15 cellular contexts compared by ENCODE assay signal in the genomic region with DNA sequence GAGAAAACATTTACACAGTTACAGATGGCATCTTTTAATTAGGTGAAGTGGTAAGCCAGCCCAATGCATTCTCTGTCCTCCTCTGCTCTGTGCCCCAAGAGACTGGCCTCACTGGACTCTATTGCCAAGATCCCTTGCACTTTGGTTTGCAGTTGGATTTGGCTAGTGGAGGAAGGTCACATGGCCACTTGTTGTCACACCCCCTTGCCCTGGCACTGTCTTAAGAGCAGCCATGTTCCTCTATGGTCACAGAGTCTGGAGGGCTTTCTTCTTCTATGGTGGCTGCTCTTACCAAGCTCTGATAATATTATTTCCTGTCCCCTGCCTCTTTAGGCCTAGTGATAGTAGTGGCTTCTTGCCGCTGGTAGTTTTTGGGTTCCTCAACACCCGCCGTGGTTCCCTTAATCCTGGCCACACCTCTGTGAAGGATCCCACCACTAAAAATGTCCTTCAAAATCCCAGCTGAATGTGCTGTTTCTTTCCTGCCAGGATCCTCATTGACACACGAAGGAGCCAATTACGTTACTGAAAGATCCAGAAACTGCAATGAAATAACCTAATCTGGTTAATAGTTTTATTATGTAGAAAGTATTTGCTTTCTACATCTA.
DNase-seq lines count a peak whose midpoint lies in the region; ATAC-seq and TF ChIP-seq lines count a peak whose summit lies in the region.
"Had no signal": no experiment of that assay in that cellular context is flagged by ENCODE, and none has a peak within 500 bp of the region (broad histone marks: within the 10 kb centered on the region; RNA-seq: fewer than 3 reads in every experiment).

No MANE protein-coding gene starts in this region.

- H3K27me3 ChIP-seq in IMR-90 (ENCODE audit: control insufficient read depth, insufficient read depth, low read length), result no peaks in the 10 kb centered on the region
- no peaks in the 10 kb centered on the region for H3K27me3 ChIP-seq in osteoblast (ENCODE audit: insufficient read depth, low read length)
- H3K27me3 ChIP-seq in hepatocyte, result no peaks in the 10 kb centered on the region

- no peak overlapping the region for H3K56ac ChIP-seq in IMR-90 (ENCODE audit: extremely low read depth, insufficient read depth, low read length)

- H2BK120ac ChIP-seq in IMR-90 (ENCODE audit: low read depth, low read length), result no peak overlapping the region

- H3K4ac ChIP-seq in IMR-90 (ENCODE audit: low read depth, low read length), result no peak overlapping the region

- DNase-seq in IMR-90, result no peak
- DNase-seq in NCI-H2196 treated with DMSO at 0.1 percent for 48 hours (lab: John Stamatoyannopoulos, UW; ENCODE audit: unreplicated experiment), result peak; percentile 21
- no peak for DNase-seq in activated B cell treated with CpG ODN at 0.5 μM for 24 hours
- no peak for DNase-seq in osteoblast (ENCODE audit: insufficient read length, low spot score, missing footprints)
- no peak for DNase-seq in AG08395 (ENCODE audit: low spot score)
- no peak for DNase-seq in activated T-cell treated with anti-CD3 and anti-CD28 coated beads, Interleukin-2, amount 50 U/mL, for 24 hours
- no peak for DNase-seq in hepatocyte (ENCODE audit: low spot score)
- DNase-seq: activated CD4-positive, CD25-positive, alpha-beta regulatory T cell; activated CD8-positive, alpha-beta T cell treated with anti-CD3 and anti-CD28 coated beads for 36 hours; activated T-cell treated with anti-CD3 and anti-CD28 coated beads, Interleukin-2, amount 50 U/mL, for 48 hours; kidney glomerular epithelial cell; NCI-H2081 treated with DMSO at 0.1 percent for 48 hours had no signal

- no peak overlapping the region for H4K91ac ChIP-seq in IMR-90 (ENCODE audit: insufficient read depth, low read depth, low read length)

- no peak overlapping the region for H3K14ac ChIP-seq in IMR-90 (replicated peaks; ENCODE audit: low read depth, low read length)

- H4K5ac ChIP-seq in IMR-90 (ENCODE audit: low read depth, low read length), result no peak overlapping the region

- CTCF ChIA-PET in IMR-90 (lab: Yijun Ruan, JAX), result no interaction called here
- CTCF ChIA-PET in activated B cell treated with CpG ODN at 0.5 μM for 24 hours (lab: Charles Lee), result no interaction called here

- peak overlapping the region; percentile 3 for H3K27ac Mint-ChIP-seq in activated B cell treated with CpG ODN at 0.5 μM for 24 hours
- H3K27ac Mint-ChIP-seq in activated T-cell treated with anti-CD3 and anti-CD28 coated beads, Interleukin-2, amount 50 U/mL, for 24 hours, result no peak overlapping the region
- H3K27ac Mint-ChIP-seq: activated CD8-positive, alpha-beta T cell treated with anti-CD3 and anti-CD28 coated beads for 36 hours; activated naive CD4-positive, alpha-beta T cell treated with anti-CD3 and anti-CD28 coated beads, Interleukin-2, amount 50 U/mL, for 24 hours had no signal

- H3K36me3 ChIP-seq in IMR-90 (ENCODE audit: control insufficient read depth, insufficient read depth, low read length) (no peaks in the 10 kb centered on the region), osteoblast (ENCODE audit: insufficient read depth, low read length) (no peaks in the 10 kb centered on the region), hepatocyte (replicated peaks; ENCODE audit: insufficient read depth, low read depth) (no peaks in the 10 kb centered on the region)

- POLR2A ChIA-PET in IMR-90 (lab: Charles Lee; ENCODE audit: unreplicated experiment) (no interaction called here), activated B cell treated with CpG ODN at 0.5 μM for 24 hours (lab: Charles Lee) (interaction anchor here (0.7 kb wide), 1 partner anchor 192 kb away, joined by 3 read pairs; no protein-coding TSS in a partner anchor)

- H3K4me2 ChIP-seq in IMR-90 (ENCODE audit: low read depth, low read length) (no peak overlapping the region), osteoblast (ENCODE audit: insufficient read depth, low read length) (no peak overlapping the region), hepatocyte (no peak overlapping the region)

- intact Hi-C loops in IMR-90 (cut with micrococcal nuclease), result no loop called here
- intact Hi-C loops in activated B cell treated with CpG ODN at 0.5 μM for 24 hours (cut with micrococcal nuclease), result no loop called here

- no peak overlapping the region for H3K23ac ChIP-seq in IMR-90 (ENCODE audit: low read depth, low read length)

- peaks cover 45% of the 10 kb centered on the region for H3K4me1 Mint-ChIP-seq in activated B cell treated with CpG ODN at 0.5 μM for 24 hours
- H3K4me1 Mint-ChIP-seq in activated T-cell treated with anti-CD3 and anti-CD28 coated beads, Interleukin-2, amount 50 U/mL, for 24 hours (ENCODE audit: low read depth), result peaks cover 36% of the 10 kb centered on the region

- H2BK20ac ChIP-seq in IMR-90 (ENCODE audit: low read depth, low read length), result no peak overlapping the region

- H4K20me1 ChIP-seq in IMR-90 (ENCODE audit: insufficient read depth, low read length), result no peaks in the 10 kb centered on the region
- H4K20me1 ChIP-seq in osteoblast (ENCODE audit: insufficient read depth, low read length), result no peaks in the 10 kb centered on the region
- no peaks in the 10 kb centered on the region for H4K20me1 ChIP-seq in hepatocyte (ENCODE audit: insufficient read depth, poor library complexity, severe bottlenecking)

- TF ChIP-seq RAD21 in IMR-90 (IDR thresholded peaks at IDR 0.05; ENCODE audit: low read length), result no peak

- H3K36me3 Mint-ChIP-seq in activated B cell treated with CpG ODN at 0.5 μM for 24 hours (ENCODE audit: low read depth), result no peaks in the 10 kb centered on the region
- H3K36me3 Mint-ChIP-seq in activated T-cell treated with anti-CD3 and anti-CD28 coated beads, Interleukin-2, amount 50 U/mL, for 24 hours (ENCODE audit: low read depth), result no peaks in the 10 kb centered on the region
- H3K36me3 Mint-ChIP-seq: activated naive CD4-positive, alpha-beta T cell treated with anti-CD3 and anti-CD28 coated beads, Interleukin-2, amount 50 U/mL, for 24 hours had no signal

- no TSS peak for BruUV-seq in IMR-90 (replicated peaks; lab: Mats Ljungman, UMichigan)

- H3K4me3 Mint-ChIP-seq in activated B cell treated with CpG ODN at 0.5 μM for 24 hours, result no peak overlapping the region
- no peak overlapping the region for H3K4me3 Mint-ChIP-seq in activated T-cell treated with anti-CD3 and anti-CD28 coated beads, Interleukin-2, amount 50 U/mL, for 24 hours
- H3K4me3 Mint-ChIP-seq: activated CD8-positive, alpha-beta T cell treated with anti-CD3 and anti-CD28 coated beads for 36 hours; activated naive CD4-positive, alpha-beta T cell treated with anti-CD3 and anti-CD28 coated beads, Interleukin-2, amount 50 U/mL, for 24 hours; neural crest cell had no signal

- peaks cover 5% of the 10 kb centered on the region for H3K9me1 ChIP-seq in IMR-90 (ENCODE audit: insufficient read depth, low read length)

- H2AK5ac ChIP-seq in IMR-90 (ENCODE audit: low read depth, low read length), result no peak overlapping the region; the same call in 1 of the 2 replicates

- peaks cover 12% of the 10 kb centered on the region; the same call in 1 of the 2 replicates for H3K4me1 ChIP-seq in IMR-90 (ENCODE audit: control insufficient read depth, insufficient read depth, low read length)
- H3K4me1 ChIP-seq in osteoblast (ENCODE audit: insufficient read depth, low read length), result peaks cover 36% of the 10 kb centered on the region
- H3K4me1 ChIP-seq in hepatocyte (ENCODE audit: insufficient read depth), result peaks cover 4% of the 10 kb centered on the region

- H3K9me3 Mint-ChIP-seq in activated B cell treated with CpG ODN at 0.5 μM for 24 hours, result no peaks in the 10 kb centered on the region
- H3K9me3 Mint-ChIP-seq in activated T-cell treated with anti-CD3 and anti-CD28 coated beads, Interleukin-2, amount 50 U/mL, for 24 hours, result peaks cover 1% of the 10 kb centered on the region
- H3K9me3 Mint-ChIP-seq: activated CD8-positive, alpha-beta T cell treated with anti-CD3 and anti-CD28 coated beads for 36 hours; activated naive CD4-positive, alpha-beta T cell treated with anti-CD3 and anti-CD28 coated beads, Interleukin-2, amount 50 U/mL, for 24 hours; neural crest cell had no signal

- no peak overlapping the region for H3K4me3 ChIP-seq in IMR-90 (ENCODE audit: insufficient read depth, low read depth, low read length)
- H3K4me3 ChIP-seq in osteoblast (ENCODE audit: insufficient read depth, low read length), result no peak overlapping the region
- no peak overlapping the region for H3K4me3 ChIP-seq in hepatocyte

- TF ChIP-seq POLR2A in IMR-90 (IDR thresholded peaks at IDR 0.05; ENCODE audit: low read depth, low read length), result no peak

- H3K79me1 ChIP-seq in IMR-90 (ENCODE audit: low read depth in 1 of 2, low read length in 2 of 2), result no peaks in the 10 kb centered on the region

- H3K79me2 ChIP-seq in osteoblast (ENCODE audit: insufficient read depth, low read length) (no peaks in the 10 kb centered on the region), hepatocyte (no peaks in the 10 kb centered on the region)

- no peak overlapping the region for H2AK9ac ChIP-seq in IMR-90 (replicated peaks; ENCODE audit: low read depth, low read length, poor library complexity)

- ATAC-seq in IMR-90 (ENCODE audit: low read depth), result no peak
- no peak for ATAC-seq in activated B cell treated with CpG ODN at 0.5 μM for 24 hours (ENCODE audit: low read depth)
- ATAC-seq: activated CD8-positive, alpha-beta T cell treated with anti-CD3 and anti-CD28 coated beads for 36 hours; Right ventricle myocardium inferior had no signal

- H2AFZ ChIP-seq in IMR-90 (replicated peaks; ENCODE audit: low read length, poor library complexity) (no peak overlapping the region), osteoblast (ENCODE audit: low read length) (peak overlapping the region; percentile 52), hepatocyte (no peak overlapping the region)

- H3K9me2 ChIP-seq in hepatocyte (replicated peaks; ENCODE audit: insufficient read depth), result no peaks in the 10 kb centered on the region

- 0 out of 3 replicates have a peak overlapping the region, but pooled peaks have one; percentile 26 for H2BK15ac ChIP-seq in IMR-90 (ENCODE audit: low read depth, low read length)

- H3K27ac ChIP-seq in IMR-90 (ENCODE audit: insufficient read depth, low read length) (no peak overlapping the region), osteoblast (ENCODE audit: low read depth, low read length) (no peak overlapping the region), hepatocyte (no peak overlapping the region)

- in situ Hi-C loops in IMR-90 (cut with MboI; ENCODE audit: low sequenced_read_pairs), result no loop called here

- TF ChIP-seq CTCF in IMR-90 (conservative IDR thresholded peaks at IDR 0.05; ENCODE audit: low read depth, low read length) (no peak), activated B cell treated with CpG ODN at 0.5 μM for 24 hours (IDR thresholded peaks at IDR 0.05) (no peak), osteoblast (IDR thresholded peaks at IDR 0.05; ENCODE audit: extremely low read depth, low read depth, low read length) (no peak), hepatocyte (IDR thresholded peaks at IDR 0.05; ENCODE audit: poor library complexity) (no peak)

- no peaks in the 10 kb centered on the region for H3K9me3 ChIP-seq in IMR-90 (ENCODE audit: control insufficient read depth, insufficient read depth, low read length)
- H3K9me3 ChIP-seq in osteoblast (ENCODE audit: low read depth, low read length), result no peaks in the 10 kb centered on the region
- no peaks in the 10 kb centered on the region for H3K9me3 ChIP-seq in hepatocyte (ENCODE audit: low read depth)

- dilution Hi-C loops in IMR-90 (cut with HindIII; ENCODE audit: low sequenced_read_pairs, unreplicated experiment), result no loop called here

- no peaks in the 10 kb centered on the region for H3K27me3 Mint-ChIP-seq in activated B cell treated with CpG ODN at 0.5 μM for 24 hours
- H3K27me3 Mint-ChIP-seq in activated T-cell treated with anti-CD3 and anti-CD28 coated beads, Interleukin-2, amount 50 U/mL, for 24 hours, result no peaks in the 10 kb centered on the region
- H3K27me3 Mint-ChIP-seq: activated CD8-positive, alpha-beta T cell treated with anti-CD3 and anti-CD28 coated beads for 36 hours; activated naive CD4-positive, alpha-beta T cell treated with anti-CD3 and anti-CD28 coated beads, Interleukin-2, amount 50 U/mL, for 24 hours had no signal

- no peak overlapping the region for H2BK5ac ChIP-seq in IMR-90 (ENCODE audit: low read depth, low read length, poor library complexity, severe bottlenecking)

- H3K9ac ChIP-seq in IMR-90 (ENCODE audit: low read depth, low read length), result no peak overlapping the region

- H3K18ac ChIP-seq in IMR-90 (ENCODE audit: low read depth, low read length), result no peak overlapping the region

- WGBS in IMR-90 (ENCODE audit: extremely low coverage in 2 of 2, insufficient read length in 1 of 2), 2 experiments, result no CpG with 5 or more reads among the region's 5 CpGs
- 93% methylated on average over 5 of the region's 5 CpGs for WGBS in hepatocyte (ENCODE audit: low lambda C conversion rate, missing lambda C conversion rate)

- no peak overlapping the region for H4K8ac ChIP-seq in IMR-90 (ENCODE audit: low read depth in 2 of 2, low read length in 2 of 2)
